13 cellular contexts compared by ENCODE assay signal in the genomic region with DNA sequence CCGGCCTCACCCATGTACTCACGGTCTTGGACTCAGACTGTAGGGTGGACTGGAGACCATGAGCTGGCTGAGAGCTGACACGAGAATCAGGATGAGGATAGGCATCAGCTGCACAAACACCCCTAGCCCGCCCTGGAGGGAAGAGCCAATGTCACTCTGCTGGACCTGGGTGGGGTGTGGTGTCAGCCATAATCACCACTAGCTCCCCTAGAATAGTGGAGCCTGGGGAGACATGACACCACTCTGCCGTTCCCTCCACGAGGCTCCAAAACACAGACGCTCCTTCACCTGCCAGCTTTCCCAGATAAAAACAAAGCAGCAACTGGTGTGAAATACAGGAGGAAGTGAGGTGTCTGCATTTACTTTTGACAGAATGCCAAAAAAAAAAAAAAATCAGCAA.
"Had no signal": no experiment of that assay in that cellular context is flagged by ENCODE, and none has a peak within 500 bp of the region (broad histone marks: within the 10 kb centered on the region; RNA-seq: fewer than 3 reads in every experiment).

No MANE protein-coding gene starts in this region.

- H3K27ac Mint-ChIP-seq: activated T-helper 2 cell treated with anti-CD3 and anti-CD28 coated beads, Interferon-gamma antibody, Interleukin-2, Interleukin-4, amounts not matched to agents 10 μg/mL and 5 μg/mL and 100 μg/mL, durations not matched to agents 14 hours and 24 hours and 36 hours; dendritic cell treated with granulocyte-macrophage colony-stimulating factor and Interleukin-4, amounts not matched to agents 40 ng/mL and 50 ng/mL, for 4 days; mesothelial cell of epicardium; stimulated activated naive CD8-positive, alpha-beta T cell treated with anti-CD3 and anti-CD28 coated beads, Interleukin-15, Interleukin-2, amounts not matched to agents 100 ng/mL and 50 ng/mL, for 24 hours; T-cell had no signal

- ATAC-seq: left colon, SK-N-SH treated with all-trans-retinoic acid at 6 μM for 48 hours, T-cell had no signal

- DNase-seq: activated CD4-positive, alpha-beta T cell treated with anti-CD3 and anti-CD28 coated beads, Interleukin-2, amount 50 U/mL, for 1 hour; activated naive CD4-positive, alpha-beta T cell treated with Interleukin-2 at 50 U/mL for 16 hours; effector CD8-positive, alpha-beta T cell; hypothalamus; islet precursor cell; left colon; T-cell; transverse colon had no signal

- H3K4me3 Mint-ChIP-seq: dendritic cell treated with granulocyte-macrophage colony-stimulating factor and Interleukin-4, amounts not matched to agents 40 ng/mL and 50 ng/mL, for 4 days; mesothelial cell of epicardium; stimulated activated naive CD8-positive, alpha-beta T cell treated with anti-CD3 and anti-CD28 coated beads, Interleukin-15, Interleukin-2, amounts not matched to agents 100 ng/mL and 50 ng/mL, for 24 hours; T-cell had no signal

- H3K27me3 Mint-ChIP-seq: dendritic cell treated with granulocyte-macrophage colony-stimulating factor and Interleukin-4, amounts not matched to agents 40 ng/mL and 50 ng/mL, for 4 days; stimulated activated naive CD8-positive, alpha-beta T cell treated with anti-CD3 and anti-CD28 coated beads, Interleukin-15, Interleukin-2, amounts not matched to agents 100 ng/mL and 50 ng/mL, for 24 hours; T-cell had no signal

- H3K9me3 Mint-ChIP-seq: activated T-helper 2 cell treated with anti-CD3 and anti-CD28 coated beads, Interferon-gamma antibody, Interleukin-2, Interleukin-4, amounts not matched to agents 10 μg/mL and 5 μg/mL and 100 μg/mL, durations not matched to agents 14 hours and 24 hours and 36 hours; dendritic cell treated with granulocyte-macrophage colony-stimulating factor and Interleukin-4, amounts not matched to agents 40 ng/mL and 50 ng/mL, for 4 days; mesothelial cell of epicardium; stimulated activated naive CD8-positive, alpha-beta T cell treated with anti-CD3 and anti-CD28 coated beads, Interleukin-15, Interleukin-2, amounts not matched to agents 100 ng/mL and 50 ng/mL, for 24 hours; T-cell had no signal
